ENCODE assay signal across 13 cellular contexts in the genomic region with DNA sequence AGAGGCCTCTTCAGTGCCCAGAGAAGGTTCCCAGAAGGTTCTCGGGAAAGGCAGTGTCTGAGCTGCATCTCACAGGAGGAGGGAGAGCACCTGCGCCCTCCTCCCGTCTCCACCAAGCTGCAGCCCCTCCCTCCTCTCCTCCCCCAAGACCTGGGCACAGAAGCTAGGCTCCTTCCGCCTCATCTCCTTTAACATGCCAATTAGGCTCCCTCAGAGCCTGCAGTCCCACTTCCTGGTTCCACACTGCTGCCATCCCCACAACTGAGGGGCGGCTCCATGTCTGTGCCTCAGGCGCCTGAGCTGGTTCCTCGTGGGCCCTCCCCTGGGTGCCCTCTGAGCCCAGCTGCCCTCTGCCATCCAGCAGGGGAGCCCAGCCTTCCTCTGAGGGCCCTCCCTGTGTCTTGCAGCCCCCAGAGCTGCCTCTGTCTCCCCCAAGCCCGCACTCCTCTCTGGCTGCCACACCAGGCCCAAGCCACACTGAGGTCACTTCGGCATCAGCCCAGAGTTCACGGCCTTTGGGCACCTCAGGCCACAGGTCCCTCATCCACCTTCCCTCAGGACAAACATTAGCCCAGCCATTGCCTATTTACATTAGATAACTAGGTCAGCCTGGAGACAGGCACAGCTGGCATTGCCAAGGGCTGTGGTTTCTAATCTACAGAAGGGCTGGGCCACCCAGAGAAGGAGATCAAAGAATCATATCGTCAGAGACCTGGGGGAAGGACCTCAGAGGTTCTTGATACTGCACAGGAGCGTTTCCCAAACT. TPM values are rescaled to one million over a fixed set of nuclear protein-coding genes. Genes with fewer than 3 reads are reported as not detected.
A peak's percentile ranks its signal among the peaks of the same experiment; 100 is the strongest.
DNase-seq lines count a peak whose midpoint lies in the region; ATAC-seq, FAIRE-seq and TF ChIP-seq lines count a peak whose summit lies in the region.
"Had no signal": no experiment of that assay in that cellular context is flagged by ENCODE, and none has a peak within 500 bp of the region (broad histone marks: within the 10 kb centered on the region; RNA-seq: fewer than 3 reads in every experiment).

No MANE protein-coding gene starts in this region.

- peak; percentile 44 to 59 for ATAC-seq in lower lobe of right lung
- ATAC-seq: activated CD4-positive, CD25-positive, alpha-beta regulatory T cell treated with anti-CD3 and anti-CD28 coated beads, Interleukin-2, amount 50 U/mL, for 24 hours had no signal

- POLR2A ChIA-PET in RWPE1 (lab: Yijun Ruan, JAX; ENCODE audit: low non-redundant PET): no interaction called here

- H3K27ac ChIP-seq in cardiac muscle cell (peak overlapping the region; percentile 49), lower lobe of right lung (peak overlapping the region; percentile 44), RWPE1 (no peak overlapping the region)
- H3K27ac ChIP-seq: epithelial cell of prostate had no signal

- intact Hi-C loops in cardiac septum (cut with DNase I): no loop called here
- intact Hi-C loops in lower lobe of right lung (cut with DNase I): no loop called here

- TF ChIP-seq CTCF in cardiac muscle cell (IDR thresholded peaks at IDR 0.05; ENCODE audit: low read depth, low read length) (no peak), lower lobe of right lung (IDR thresholded peaks at IDR 0.05) (no peak), RWPE1 (conservative IDR thresholded peaks at IDR 0.05; ENCODE audit: low read depth) (no peak)

- CTCF ChIA-PET in RWPE1 (lab: Yijun Ruan, JAX): no interaction called here

- no peak overlapping the region for H3K4me3 ChIP-seq in cardiac muscle cell
- no peak overlapping the region for H3K4me3 ChIP-seq in adipocyte (ENCODE audit: low read length)
- no peak overlapping the region for H3K4me3 ChIP-seq in lower lobe of right lung
- no peak overlapping the region for H3K4me3 ChIP-seq in MG63

- H3K9me3 ChIP-seq in cardiac muscle cell (ENCODE audit: low read depth) (no peaks in the 10 kb centered on the region), adipocyte (ENCODE audit: control insufficient read depth, low read length) (no peaks in the 10 kb centered on the region), lower lobe of right lung (no peaks in the 10 kb centered on the region), MG63 (no peaks in the 10 kb centered on the region)

- H3K27me3 ChIP-seq in cardiac muscle cell (no peaks in the 10 kb centered on the region), adipocyte (replicated peaks; ENCODE audit: control insufficient read depth, insufficient read depth, low read length) (no peaks in the 10 kb centered on the region), lower lobe of right lung (ENCODE audit: low read depth) (no peaks in the 10 kb centered on the region), MG63 (no peaks in the 10 kb centered on the region)

- peak in 1 of 2 donors; percentile 24 for DNase-seq in cardiac muscle cell (ENCODE audit: low read depth in 1 of 2, low spot score in 1 of 2)
- no peak for DNase-seq in cardiac septum (ENCODE audit: low spot score)
- no peak for DNase-seq in adipocyte (ENCODE audit: low read depth)
- DNase-seq in lower lobe of right lung: no peak
- peak; percentile 40 for DNase-seq in urothelium cell line (ENCODE audit: low spot score)
- no peak for DNase-seq in RWPE1 (ENCODE audit: low spot score)
- DNase-seq in MG63: no peak
- DNase-seq in RPMI8226: no peak
- DNase-seq: activated naive CD4-positive, alpha-beta T cell treated with Interleukin-2 at 50 U/mL for 16 hours; stimulated activated CD4-positive, alpha-beta T cell treated with anti-CD3 and anti-CD28 coated beads, Interleukin-2, amount 100 ng/mL, for 48 hours had no signal

- H3K36me3 ChIP-seq in cardiac muscle cell (no peaks in the 10 kb centered on the region), adipocyte (ENCODE audit: control insufficient read depth, insufficient read depth, low read length, severe bottlenecking) (no peaks in the 10 kb centered on the region), lower lobe of right lung (no peaks in the 10 kb centered on the region), MG63 (no peaks in the 10 kb centered on the region)

- FAIRE-seq in urothelium cell line (lab: Jason Lieb, UNC): no peak
- FAIRE-seq: GM12891 had no signal

- peaks cover 11% of the 10 kb centered on the region for H3K4me1 ChIP-seq in cardiac muscle cell (ENCODE audit: low read depth)
- H3K4me1 ChIP-seq in adipocyte (ENCODE audit: control insufficient read depth, insufficient read depth, low read length): peaks cover 65% of the 10 kb centered on the region
- H3K4me1 ChIP-seq in lower lobe of right lung: peaks cover 60% of the 10 kb centered on the region

- H3K9ac ChIP-seq in adipocyte (ENCODE audit: low read length): peak overlapping the region; percentile 40

RNA-seq across cellular contexts. Expression of a gene that starts 28.9 kb away (rescaled TPM):
- total RNA-seq in cardiac muscle cell (2.9 and 6.2 TPM in 2 replicates), cardiac septum (0.70 TPM), lower lobe of right lung (26.8 TPM)
- polyA plus RNA-seq in cardiac muscle cell: 3.1 and 3.5 TPM in 2 replicates
- 0.69 TPM in 1 of 2 replicates, not detected in the other for total RNA-seq in MG63 (2014; rRNA removed; shearing (Covaris generic); ENCODE audit: low replicate concordance)

RNA-seq across cellular contexts. Expression of a gene that starts 42.6 kb away (rescaled TPM):
- total RNA-seq in cardiac muscle cell: 11.2 and 21.4 TPM in 2 replicates
- 4.2 and 7.2 TPM in 2 replicates for polyA plus RNA-seq in cardiac muscle cell
- total RNA-seq in cardiac septum: 18.6 TPM
- total RNA-seq in lower lobe of right lung: 49.3 TPM
- 18.9 and 31.0 TPM in 2 replicates for total RNA-seq in MG63 (2014; rRNA removed; shearing (Covaris generic); ENCODE audit: low replicate concordance)
